8 cellular contexts compared by ENCODE assay signal in the genomic region with DNA sequence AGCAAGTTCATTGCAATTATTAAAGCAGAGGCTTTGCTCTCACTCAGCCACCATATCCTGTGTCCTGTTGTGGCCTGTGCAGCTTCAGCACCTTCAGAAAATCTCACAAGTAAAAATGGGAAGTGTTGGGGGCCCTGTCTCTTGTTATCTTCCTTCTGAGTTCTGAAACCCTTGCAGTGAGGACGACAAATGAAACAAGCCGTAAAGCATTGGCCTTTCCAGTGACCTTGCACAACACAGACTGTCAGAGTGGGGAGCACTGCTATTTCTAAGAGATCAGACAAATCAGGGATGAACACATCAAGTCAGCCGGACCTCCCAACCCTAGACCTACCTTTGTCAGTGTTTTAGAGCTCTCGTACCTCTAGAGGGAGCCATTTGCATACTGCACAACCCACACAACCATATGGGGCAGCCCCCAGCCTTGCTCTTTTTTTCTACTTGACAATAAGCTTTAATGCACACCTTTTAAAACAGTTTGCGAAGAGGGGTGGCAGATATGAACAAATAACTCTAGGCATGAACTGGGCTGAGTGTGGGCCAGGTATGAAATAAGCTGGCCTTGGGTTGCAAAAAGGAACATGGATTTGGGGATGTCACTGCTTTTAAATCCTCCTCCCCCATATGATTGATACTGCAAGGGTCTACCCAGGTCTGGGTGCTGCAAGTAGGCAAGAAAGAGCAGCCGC.
DNase-seq lines count a peak whose midpoint lies in the region; ATAC-seq and TF ChIP-seq lines count a peak whose summit lies in the region.

No MANE protein-coding gene starts in this region.

- no peak overlapping the region for H3K4me3 ChIP-seq in BE2C (ENCODE audit: low read depth, low read length)
- H3K4me3 ChIP-seq in esophagus (ENCODE audit: low read depth in 1 of 2, low read length in 2 of 2), result no peak overlapping the region
- no peak overlapping the region for H3K4me3 ChIP-seq in mucosa of rectum (ENCODE audit: low read length in 2 of 2)

- TF ChIP-seq CTCF in BE2C (IDR thresholded peaks at IDR 0.05; ENCODE audit: low read depth, low read length), result peak; percentile 92

- H3K9ac ChIP-seq in mucosa of rectum (ENCODE audit: low read depth in 1 of 2, low read length in 2 of 2), result peak overlapping the region in 1 of 2 donors; percentile 8

- H3K36me3 ChIP-seq in BE2C (no peaks in the 10 kb centered on the region), esophagus (ENCODE audit: control insufficient read depth in 2 of 2, insufficient read depth in 2 of 2, low read length in 1 of 2) (no peaks in the 10 kb centered on the region), mucosa of rectum (ENCODE audit: control insufficient read depth in 2 of 2, insufficient read depth in 2 of 2, low read length in 2 of 2) (no peaks in the 10 kb centered on the region)

- ATAC-seq in GM18499 (IDR thresholded peaks at IDR 0.05; ENCODE audit: insufficient read depth, unreplicated experiment) (peak; percentile 60), SK-N-SH treated with all-trans-retinoic acid at 6 μM for 48 hours (peak; percentile 91), HG02642 (IDR thresholded peaks at IDR 0.05; ENCODE audit: poor library complexity, unreplicated experiment) (no peak)

- H3K27ac ChIP-seq in esophagus (ENCODE audit: low read depth in 2 of 2, low read length in 1 of 2), result peak overlapping the region; percentile 92 to 97
- H3K27ac ChIP-seq in mucosa of rectum (ENCODE audit: low read depth in 2 of 2, low read length in 2 of 2), result peak overlapping the region; percentile 66 to 74

- H3K27me3 ChIP-seq in BE2C, result no peaks in the 10 kb centered on the region
- H3K27me3 ChIP-seq in esophagus (ENCODE audit: control insufficient read depth in 1 of 2, insufficient read depth in 2 of 2, low read length in 2 of 2), result no peaks in the 10 kb centered on the region
- H3K27me3 ChIP-seq in mucosa of rectum (ENCODE audit: control insufficient read depth in 2 of 2, insufficient read depth in 2 of 2, low read length in 2 of 2), result no peaks in the 10 kb centered on the region

- DNase-seq in BE2C (peak; percentile 59), KG1 (lab: John Stamatoyannopoulos, UW) (peak; percentile 16), NK-92 (lab: John Stamatoyannopoulos, UW; ENCODE audit: unreplicated experiment) (no peak)

- WGBS in esophagus, 2 donors, result 38 to 41% methylated on average over 6 of the region's 6 CpGs

- H3K4me1 ChIP-seq in BE2C, result peaks cover 6% of the 10 kb centered on the region; the same call in 1 of the 2 replicates
- H3K4me1 ChIP-seq in esophagus (ENCODE audit: control insufficient read depth in 2 of 2, insufficient read depth in 2 of 2, low read length in 1 of 2), result peaks cover 0 to 22% of the 10 kb centered on the region in 2 donors
- peaks cover 22 to 27% of the 10 kb centered on the region in 2 donors for H3K4me1 ChIP-seq in mucosa of rectum (ENCODE audit: control insufficient read depth in 2 of 2, insufficient read depth in 2 of 2, low read length in 2 of 2)

- H3K9me3 ChIP-seq in BE2C (no peaks in the 10 kb centered on the region), esophagus (ENCODE audit: control insufficient read depth in 2 of 2, insufficient read depth in 1 of 2, low read depth in 1 of 2, low read length in 1 of 2) (no peaks in the 10 kb centered on the region), mucosa of rectum (ENCODE audit: control insufficient read depth in 2 of 2, low read length in 2 of 2) (no peaks in the 10 kb centered on the region)

TF ChIP-seq in SK-N-SH treated with all-trans-retinoic acid at 6 μM for 48 hours, 23 proteins besides CTCF, POLR2A, EP300 and RAD21:
- no peak for TF ChIP-seq TCF4 (CRISPR knock-in tag; IDR thresholded peaks at IDR 0.05; ENCODE audit: borderline replicate concordance)
- TF ChIP-seq ZFP3 (CRISPR knock-in tag; IDR thresholded peaks at IDR 0.05), result no peak
- TF ChIP-seq ZNF565 (CRISPR knock-in tag; conservative IDR thresholded peaks at IDR 0.05; ENCODE audit: low read depth), result no peak
- TF ChIP-seq ZFP30 (CRISPR knock-in tag; IDR thresholded peaks at IDR 0.05), result no peak
- TF ChIP-seq ZNF70 (CRISPR knock-in tag; IDR thresholded peaks at IDR 0.05), result no peak
- no peak for TF ChIP-seq ARNTL (CRISPR knock-in tag; IDR thresholded peaks at IDR 0.05; ENCODE audit: borderline replicate concordance, low read depth)
- TF ChIP-seq, protein P1, sequence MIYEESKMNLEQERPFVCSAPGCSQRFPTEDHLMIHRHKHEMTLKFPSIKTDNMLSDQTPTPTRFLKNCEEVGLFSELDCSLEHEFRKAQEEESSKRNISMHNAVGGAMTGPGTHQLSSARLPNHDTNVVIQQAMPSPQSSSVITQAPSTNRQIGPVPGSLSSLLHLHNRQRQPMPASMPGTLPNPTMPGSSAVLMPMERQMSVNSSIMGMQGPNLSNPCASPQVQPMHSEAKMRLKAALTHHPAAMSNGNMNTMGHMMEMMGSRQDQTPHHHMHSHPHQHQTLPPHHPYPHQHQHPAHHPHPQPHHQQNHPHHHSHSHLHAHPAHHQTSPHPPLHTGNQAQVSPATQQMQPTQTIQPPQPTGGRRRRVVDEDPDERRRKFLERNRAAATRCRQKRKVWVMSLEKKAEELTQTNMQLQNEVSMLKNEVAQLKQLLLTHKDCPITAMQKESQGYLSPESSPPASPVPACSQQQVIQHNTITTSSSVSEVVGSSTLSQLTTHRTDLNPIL (CRISPR knock-in tag; IDR thresholded peaks at IDR 0.05; ENCODE audit: low read depth), result no peak
- TF ChIP-seq TOX (CRISPR knock-in tag; IDR thresholded peaks at IDR 0.05; ENCODE audit: borderline replicate concordance), result no peak
- TF ChIP-seq, protein P2, sequence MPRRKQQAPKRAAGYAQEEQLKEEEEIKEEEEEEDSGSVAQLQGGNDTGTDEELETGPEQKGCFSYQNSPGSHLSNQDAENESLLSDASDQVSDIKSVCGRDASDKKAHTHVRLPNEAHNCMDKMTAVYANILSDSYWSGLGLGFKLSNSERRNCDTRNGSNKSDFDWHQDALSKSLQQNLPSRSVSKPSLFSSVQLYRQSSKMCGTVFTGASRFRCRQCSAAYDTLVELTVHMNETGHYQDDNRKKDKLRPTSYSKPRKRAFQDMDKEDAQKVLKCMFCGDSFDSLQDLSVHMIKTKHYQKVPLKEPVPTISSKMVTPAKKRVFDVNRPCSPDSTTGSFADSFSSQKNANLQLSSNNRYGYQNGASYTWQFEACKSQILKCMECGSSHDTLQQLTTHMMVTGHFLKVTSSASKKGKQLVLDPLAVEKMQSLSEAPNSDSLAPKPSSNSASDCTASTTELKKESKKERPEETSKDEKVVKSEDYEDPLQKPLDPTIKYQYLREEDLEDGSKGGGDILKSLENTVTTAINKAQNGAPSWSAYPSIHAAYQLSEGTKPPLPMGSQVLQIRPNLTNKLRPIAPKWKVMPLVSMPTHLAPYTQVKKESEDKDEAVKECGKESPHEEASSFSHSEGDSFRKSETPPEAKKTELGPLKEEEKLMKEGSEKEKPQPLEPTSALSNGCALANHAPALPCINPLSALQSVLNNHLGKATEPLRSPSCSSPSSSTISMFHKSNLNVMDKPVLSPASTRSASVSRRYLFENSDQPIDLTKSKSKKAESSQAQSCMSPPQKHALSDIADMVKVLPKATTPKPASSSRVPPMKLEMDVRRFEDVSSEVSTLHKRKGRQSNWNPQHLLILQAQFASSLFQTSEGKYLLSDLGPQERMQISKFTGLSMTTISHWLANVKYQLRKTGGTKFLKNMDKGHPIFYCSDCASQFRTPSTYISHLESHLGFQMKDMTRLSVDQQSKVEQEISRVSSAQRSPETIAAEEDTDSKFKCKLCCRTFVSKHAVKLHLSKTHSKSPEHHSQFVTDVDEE (CRISPR knock-in tag; IDR thresholded peaks at IDR 0.05), result no peak
- TF ChIP-seq RARB (CRISPR knock-in tag; IDR thresholded peaks at IDR 0.05), result no peak
- no peak for TF ChIP-seq ISL1 (CRISPR knock-in tag; IDR thresholded peaks at IDR 0.05)
- TF ChIP-seq CSDC2 (CRISPR knock-in tag; IDR thresholded peaks at IDR 0.05), result no peak
- no peak for TF ChIP-seq OSR1 (CRISPR knock-in tag; IDR thresholded peaks at IDR 0.05)
- no peak for TF ChIP-seq ESRRG (CRISPR knock-in tag; IDR thresholded peaks at IDR 0.05)
- TF ChIP-seq SNAI2 (CRISPR knock-in tag; IDR thresholded peaks at IDR 0.05), result no peak
TF ChIP-seq in SK-N-SH treated with all-trans-retinoic acid at 6 μM for 48 hours: peak in this region for 0.
